ENCODE assay signal across 19 cellular contexts in genomic region chr3:29438580-29438979, GRCh38.
DNase-seq lines count a peak whose midpoint lies in the region; ATAC-seq, FAIRE-seq and TF ChIP-seq lines count a peak whose summit lies in the region.
"Had no signal": no experiment of that assay in that cellular context is flagged by ENCODE, and none has a peak within 500 bp of the region (broad histone marks: within the 10 kb centered on the region; RNA-seq: fewer than 3 reads in every experiment).

No MANE protein-coding gene starts in this region.

- peak overlapping the region; percentile 40; the same call in 1 of the 2 replicates for H3K27ac ChIP-seq in IMR-90 (ENCODE audit: insufficient read depth, low read length)
- H3K27ac ChIP-seq: BLaER1 had no signal

- H2AK5ac ChIP-seq in IMR-90 (ENCODE audit: low read depth, low read length) = no peak overlapping the region

- H2AFZ ChIP-seq in IMR-90 (replicated peaks; ENCODE audit: low read length, poor library complexity) = no peak overlapping the region

- no peak overlapping the region for H3K4me3 ChIP-seq in IMR-90 (ENCODE audit: insufficient read depth, low read depth, low read length)
- H3K4me3 ChIP-seq: BLaER1 had no signal

- H4K20me1 ChIP-seq in IMR-90 (ENCODE audit: insufficient read depth, low read length) = no peaks in the 10 kb centered on the region
- H4K20me1 ChIP-seq: BLaER1 had no signal

- H3K9me1 ChIP-seq in IMR-90 (ENCODE audit: insufficient read depth, low read length) = no peaks in the 10 kb centered on the region

- no CpG with 5 or more reads among the region's 3 CpGs for WGBS in IMR-90 (ENCODE audit: extremely low coverage in 2 of 2, insufficient read length in 1 of 2), 2 experiments

- H4K5ac ChIP-seq in IMR-90 (ENCODE audit: low read depth, low read length) = no peak overlapping the region

- peak; percentile 57; the same call in 1 of the 2 replicates for ATAC-seq in IMR-90 (ENCODE audit: low read depth)
- no peak for ATAC-seq in WTC11
- ATAC-seq: CD8-positive, alpha-beta T cell had no signal

- H2BK120ac ChIP-seq in IMR-90 (ENCODE audit: low read depth, low read length) = no peak overlapping the region

- H2BK5ac ChIP-seq in IMR-90 (ENCODE audit: low read depth, low read length, poor library complexity, severe bottlenecking) = no peak overlapping the region

- H3K56ac ChIP-seq in IMR-90 (ENCODE audit: extremely low read depth, insufficient read depth, low read length) = no peak overlapping the region

- no peak overlapping the region for H2BK15ac ChIP-seq in IMR-90 (ENCODE audit: low read depth, low read length)

- H3K4me1 Mint-ChIP-seq in WTC11 (peaks cover 57% of the 10 kb centered on the region), nephron (peaks cover 23% of the 10 kb centered on the region), type B pancreatic cell (ENCODE audit: unreplicated experiment) (peaks cover 20% of the 10 kb centered on the region)
- H3K4me1 Mint-ChIP-seq: IgD-negative memory B cell had no signal

- H3K9me3 Mint-ChIP-seq in WTC11 (peaks cover 3% of the 10 kb centered on the region), nephron (peaks cover 3% of the 10 kb centered on the region), type B pancreatic cell (peaks cover 7% of the 10 kb centered on the region)
- H3K9me3 Mint-ChIP-seq: H9 had no signal

- intact Hi-C loops in IMR-90 (cut with micrococcal nuclease) = loop anchor here (10.0 kb wide), 1 partner anchor 256 kb away; no protein-coding TSS in a partner anchor

- no peak overlapping the region for H3K14ac ChIP-seq in IMR-90 (replicated peaks; ENCODE audit: low read depth, low read length)

- H3K9me3 ChIP-seq in IMR-90 (ENCODE audit: control insufficient read depth, insufficient read depth, low read length) = no peaks in the 10 kb centered on the region
- H3K9me3 ChIP-seq: BLaER1 had no signal

- no peak overlapping the region; the same call in 1 of the 2 replicates for H3K4me2 ChIP-seq in IMR-90 (ENCODE audit: low read depth, low read length)
- H3K4me2 ChIP-seq: BLaER1 had no signal

- no peak overlapping the region for H4K8ac ChIP-seq in IMR-90 (ENCODE audit: low read depth in 2 of 2, low read length in 2 of 2)

- H2BK20ac ChIP-seq in IMR-90 (ENCODE audit: low read depth, low read length) = no peak overlapping the region

- CTCF ChIA-PET in IMR-90 (lab: Yijun Ruan, JAX) (interaction anchor here (0.7 kb wide), 1 partner anchor 403 kb away, joined by 3 read pairs; no protein-coding TSS in a partner anchor), WTC11 (lab: Charles Lee) (no interaction called here)

- in situ Hi-C loops in IMR-90 (cut with MboI; ENCODE audit: low sequenced_read_pairs) = no loop called here

- H3K27me3 ChIP-seq in IMR-90 (ENCODE audit: control insufficient read depth, insufficient read depth, low read length) = no peaks in the 10 kb centered on the region
- H3K27me3 ChIP-seq: BLaER1 had no signal

- peak; percentile 23 for DNase-seq in IMR-90
- no peak for DNase-seq in WTC11 (ENCODE audit: low spot score)
- no peak for DNase-seq in type B pancreatic cell (ENCODE audit: extremely low spot score, unreplicated experiment)
- no peak for DNase-seq in nucleus accumbens (lab: John Stamatoyannopoulos, UW)
- no peak for DNase-seq in RCC 7860 (ENCODE audit: low spot score)
- DNase-seq in GM03348 (ENCODE audit: low spot score) = no peak
- no peak for DNase-seq in DMS79 (lab: John Stamatoyannopoulos, UW)
- DNase-seq: CD8-positive, alpha-beta T cell; GF-D8; H9; NCI-H1694 treated with DMSO at 0.1 percent for 48 hours; NCI-H446; NCI-H526; RPMI8226; SHP77 had no signal

- H3K79me1 ChIP-seq in IMR-90 (ENCODE audit: low read depth in 1 of 2, low read length in 2 of 2) = peaks cover 26 to 31% of the 10 kb centered on the region in 2 experiments

- H4K91ac ChIP-seq in IMR-90 (ENCODE audit: insufficient read depth, low read depth, low read length) = no peak overlapping the region

- H3K27ac Mint-ChIP-seq in WTC11 (peak overlapping the region; percentile 31), nephron (peak overlapping the region in 2 of 3 experiments; percentile 7 to 11), type B pancreatic cell (no peak overlapping the region)
- H3K27ac Mint-ChIP-seq: CD8-positive, alpha-beta T cell; IgD-negative memory B cell had no signal

- H3K4me3 Mint-ChIP-seq in WTC11 (no peak overlapping the region), nephron (peak overlapping the region in 2 of 3 experiments; percentile 16 to 34), type B pancreatic cell (peak overlapping the region; percentile 46)
- H3K4me3 Mint-ChIP-seq: CD8-positive, alpha-beta T cell; H9; IgD-negative memory B cell had no signal

- POLR2A ChIA-PET in IMR-90 (lab: Charles Lee; ENCODE audit: unreplicated experiment) (no interaction called here), WTC11 (lab: Charles Lee) (no interaction called here)

- TF ChIP-seq RAD21 in IMR-90 (IDR thresholded peaks at IDR 0.05; ENCODE audit: low read length) = no peak

- no peak overlapping the region for H3K9ac ChIP-seq in IMR-90 (ENCODE audit: low read depth, low read length)
- H3K9ac ChIP-seq: BLaER1 had no signal

- no peak for FAIRE-seq in RCC 7860 (lab: Jason Lieb, UNC)
- FAIRE-seq: GM19239 had no signal

- dilution Hi-C loops in IMR-90 (cut with HindIII; ENCODE audit: low sequenced_read_pairs, unreplicated experiment) = no loop called here

- H3K4ac ChIP-seq in IMR-90 (ENCODE audit: low read depth, low read length) = no peak overlapping the region

- no peak for TF ChIP-seq CTCF in IMR-90 (conservative IDR thresholded peaks at IDR 0.05; ENCODE audit: low read depth, low read length)
- no peak for TF ChIP-seq CTCF in WTC11 (IDR thresholded peaks at IDR 0.05)
- TF ChIP-seq CTCF in nephron (IDR thresholded peaks at IDR 0.05; ENCODE audit: unreplicated experiment in 3 of 3) = no peak
- TF ChIP-seq CTCF in type B pancreatic cell (conservative IDR thresholded peaks at IDR 0.05) = no peak

- no peak overlapping the region for H3K18ac ChIP-seq in IMR-90 (ENCODE audit: low read depth, low read length)

- no peak for TF ChIP-seq POLR2A in IMR-90 (IDR thresholded peaks at IDR 0.05; ENCODE audit: low read depth, low read length)

- H2AK9ac ChIP-seq in IMR-90 (replicated peaks; ENCODE audit: low read depth, low read length, poor library complexity) = no peak overlapping the region

- H3K27me3 Mint-ChIP-seq in WTC11 (ENCODE audit: low read depth) (no peaks in the 10 kb centered on the region), nephron (ENCODE audit: low read depth) (no peaks in the 10 kb centered on the region), type B pancreatic cell (peaks cover 3% of the 10 kb centered on the region)
- H3K27me3 Mint-ChIP-seq: IgD-negative memory B cell had no signal

- H3K36me3 Mint-ChIP-seq in WTC11 (no peaks in the 10 kb centered on the region), nephron (ENCODE audit: low read depth) (peaks cover 8% of the 10 kb centered on the region), type B pancreatic cell (peaks cover 22% of the 10 kb centered on the region)
- H3K36me3 Mint-ChIP-seq: CD8-positive, alpha-beta T cell; IgD-negative memory B cell had no signal

- peaks cover 12% of the 10 kb centered on the region for H3K36me3 ChIP-seq in IMR-90 (ENCODE audit: control insufficient read depth, insufficient read depth, low read length)
- H3K36me3 ChIP-seq: BLaER1 had no signal

- no peak overlapping the region for H3K23ac ChIP-seq in IMR-90 (ENCODE audit: low read depth, low read length)

- H3K4me1 ChIP-seq in IMR-90 (ENCODE audit: control insufficient read depth, insufficient read depth, low read length) = peaks cover 4% of the 10 kb centered on the region

- no TSS peak for BruUV-seq in IMR-90 (replicated peaks; lab: Mats Ljungman, UMichigan)

TF ChIP-seq in IMR-90, 13 proteins besides CTCF, POLR2A, EP300 and RAD21 (continues in another document):
- no peak for TF ChIP-seq SMC3 (IDR thresholded peaks at IDR 0.05; ENCODE audit: low read depth, low read length)
- no peak for TF ChIP-seq MAFK (IDR thresholded peaks at IDR 0.05; ENCODE audit: low read depth, low read length)
- TF ChIP-seq BHLHE40 (IDR thresholded peaks at IDR 0.05; ENCODE audit: low read depth, low read length) = no peak
- TF ChIP-seq CHD1 (IDR thresholded peaks at IDR 0.05; ENCODE audit: low read depth, low read length) = no peak
- TF ChIP-seq MXI1 (IDR thresholded peaks at IDR 0.05; ENCODE audit: borderline replicate concordance, low read depth, low read length) = no peak
- TF ChIP-seq RFX5 (IDR thresholded peaks at IDR 0.05; ENCODE audit: low read depth, low read length) = no peak
- no peak for TF ChIP-seq ELK1 (IDR thresholded peaks at IDR 0.05; ENCODE audit: borderline replicate concordance, low read depth, low read length)
- no peak for TF ChIP-seq FOS (IDR thresholded peaks at IDR 0.05; ENCODE audit: low read depth, low read length)

TF ChIP-seq in WTC11, 78 proteins besides CTCF, POLR2A, EP300 and RAD21:
- no peak for TF ChIP-seq ERG (CRISPR knock-in tag; IDR thresholded peaks at IDR 0.05)
- no peak for TF ChIP-seq ESRRA (CRISPR knock-in tag; IDR thresholded peaks at IDR 0.05; ENCODE audit: borderline replicate concordance)
- TF ChIP-seq TEAD1 (CRISPR knock-in tag; IDR thresholded peaks at IDR 0.05) = no peak
- TF ChIP-seq, protein P1, sequence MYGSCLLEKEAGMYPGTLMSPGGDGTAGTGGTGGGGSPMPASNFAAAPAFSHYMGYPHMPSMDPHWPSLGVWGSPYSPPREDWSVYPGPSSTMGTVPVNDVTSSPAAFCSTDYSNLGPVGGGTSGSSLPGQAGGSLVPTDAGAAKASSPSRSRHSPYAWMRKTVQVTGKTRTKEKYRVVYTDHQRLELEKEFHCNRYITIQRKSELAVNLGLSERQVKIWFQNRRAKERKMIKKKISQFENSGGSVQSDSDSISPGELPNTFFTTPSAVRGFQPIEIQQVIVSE (CRISPR knock-in tag; IDR thresholded peaks at IDR 0.05; ENCODE audit: borderline replicate concordance) = no peak
- no peak for TF ChIP-seq ETV6 (CRISPR knock-in tag; IDR thresholded peaks at IDR 0.05)
- TF ChIP-seq PRRX2 (CRISPR knock-in tag; IDR thresholded peaks at IDR 0.05) = no peak
- TF ChIP-seq KAT7 (CRISPR knock-in tag; IDR thresholded peaks at IDR 0.05; ENCODE audit: borderline replicate concordance) = no peak
